21 cellular contexts compared by ENCODE assay signal in genomic region chr7:2814186-2814530, GRCh38. TPM values are rescaled to one million over a fixed set of nuclear protein-coding genes. Genes with fewer than 3 reads are reported as not detected.
A peak's percentile ranks its signal among the peaks of the same experiment; 100 is the strongest.
DNase-seq lines count a peak whose midpoint lies in the region; ATAC-seq and TF ChIP-seq lines count a peak whose summit lies in the region.
"Had no signal": no experiment of that assay in that cellular context is flagged by ENCODE, and none has a peak within 500 bp of the region (broad histone marks: within the 10 kb centered on the region; RNA-seq: fewer than 3 reads in every experiment).

No MANE protein-coding gene starts in this region.

- intact Hi-C loops in spleen (cut with DNase I; ENCODE audit: low total_unique reads) = no loop called here

- no peak overlapping the region for H3K4me3 ChIP-seq in GM23338
- H3K4me3 ChIP-seq in SK-N-MC = no peak overlapping the region
- H3K4me3 ChIP-seq in spleen = no peak overlapping the region
- H3K4me3 ChIP-seq: body of pancreas, coronary artery, suprapubic skin had no signal

- DNase-seq in GM23338 (ENCODE audit: low spot score) = no peak
- no peak for DNase-seq in SK-N-MC (ENCODE audit: low read depth, low spot score)
- DNase-seq in hepatic stellate cell (ENCODE audit: low spot score) = peak; percentile 77
- DNase-seq in spleen = no peak
- DNase-seq in NCI-H2196 (lab: John Stamatoyannopoulos, UW; ENCODE audit: unreplicated experiment) = no peak
- DNase-seq: activated B cell treated with CpG ODN at 0.5 μM for 24 hours; activated CD8-positive, alpha-beta T cell treated with anti-CD3 and anti-CD28 coated beads, Interleukin-2, amount 10 ng/mL, durations not matched to agents 7 days and 5 days; activated T-cell treated with anti-CD3 and anti-CD28 coated beads, Interleukin-2, amount 50 U/mL, for 24 hours; body of pancreas; Caco-2; foreskin keratinocyte; Karpas-422; NCI-H1092; NCI-H2081 treated with DMSO at 0.1 percent for 48 hours; NCI-H526 had no signal

- H3K27me3 ChIP-seq in GM23338 (ENCODE audit: insufficient read depth) = no peaks in the 10 kb centered on the region
- H3K27me3 ChIP-seq in spleen (replicated peaks in 1 of 7) = no peaks in the 10 kb centered on the region
- H3K27me3 ChIP-seq: body of pancreas, foreskin keratinocyte, suprapubic skin had no signal

- H3K79me2 ChIP-seq in GM23338 (replicated peaks; ENCODE audit: insufficient read depth) = peaks cover 100% of the 10 kb centered on the region

- no peaks in the 10 kb centered on the region for H3K9me3 Mint-ChIP-seq in GM23338
- H3K9me3 Mint-ChIP-seq: activated B cell treated with CpG ODN at 0.5 μM for 24 hours; activated naive CD4-positive, alpha-beta T cell treated with anti-CD3 and anti-CD28 coated beads, Interleukin-2, amount 50 U/mL, for 24 hours; activated T-cell treated with anti-CD3 and anti-CD28 coated beads, Interleukin-2, amount 50 U/mL, for 24 hours; T-helper 2 cell treated with Interferon-gamma antibody and Interleukin-4, amounts not matched to agents 5 μg/mL and 100 μg/mL, for 36 hours had no signal

- peaks cover 29% of the 10 kb centered on the region for H3K36me3 Mint-ChIP-seq in GM23338 (ENCODE audit: low read depth)

- peaks cover 3% of the 10 kb centered on the region; the same call in 1 of the 2 replicates for H4K20me1 ChIP-seq in GM23338 (replicated peaks; ENCODE audit: insufficient read depth)

- H3K27ac ChIP-seq in GM23338 (ENCODE audit: low read depth) = peak overlapping the region; percentile 97; the same call in 1 of the 2 replicates
- peak overlapping the region; percentile 28; the same call in 1 of the 2 replicates for H3K27ac ChIP-seq in SK-N-MC
- H3K27ac ChIP-seq in spleen = peak overlapping the region in 7 of 8 donors; percentile 27 to 67 (median 53)
- H3K27ac ChIP-seq: foreskin keratinocyte, suprapubic skin had no signal

- H3K27ac Mint-ChIP-seq in GM23338 = peak overlapping the region; percentile 86; the same call in 1 of the 2 replicates
- H3K27ac Mint-ChIP-seq: activated CD8-positive, alpha-beta T cell treated with anti-CD3 and anti-CD28 coated beads, Interleukin-2, amount 10 ng/mL, durations not matched to agents 7 days and 5 days; activated naive CD4-positive, alpha-beta T cell treated with anti-CD3 and anti-CD28 coated beads, Interleukin-2, amount 50 U/mL, for 24 hours; activated T-cell treated with anti-CD3 and anti-CD28 coated beads, Interleukin-2, amount 50 U/mL, for 24 hours; T-helper 2 cell treated with Interferon-gamma antibody and Interleukin-4, amounts not matched to agents 5 μg/mL and 100 μg/mL, for 36 hours had no signal

- TF ChIP-seq POLR2A in spleen (IDR thresholded peaks at IDR 0.05) = no peak

- no peak overlapping the region for H3K9ac ChIP-seq in SK-N-MC (ENCODE audit: insufficient read length)

- peaks cover 22% of the 10 kb centered on the region for H3K27me3 Mint-ChIP-seq in GM23338 (ENCODE audit: insufficient read depth, low read depth, poor library complexity)
- H3K27me3 Mint-ChIP-seq: activated B cell treated with CpG ODN at 0.5 μM for 24 hours; activated naive CD4-positive, alpha-beta T cell treated with anti-CD3 and anti-CD28 coated beads, Interleukin-2, amount 50 U/mL, for 24 hours; activated T-cell treated with anti-CD3 and anti-CD28 coated beads, Interleukin-2, amount 50 U/mL, for 24 hours had no signal

- no peak for TF ChIP-seq CTCF in GM23338 (conservative IDR thresholded peaks at IDR 0.05; ENCODE audit: low read depth in 2 of 2)
- TF ChIP-seq CTCF in spleen (IDR thresholded peaks at IDR 0.05 in 8 of 11, conservative IDR thresholded peaks at IDR 0.05 in 3 of 11) = no peak

- no peaks in the 10 kb centered on the region for H3K9me2 ChIP-seq in GM23338 (ENCODE audit: insufficient read depth)

- 71 to 86% (median 75%) methylated on average over 5 of the region's 5 CpGs for WGBS in spleen, 5 donors

- no peaks in the 10 kb centered on the region for H3K36me3 ChIP-seq in GM23338 (ENCODE audit: insufficient read depth)
- no peaks in the 10 kb centered on the region; the same call in 1 of the 2 replicates for H3K36me3 ChIP-seq in SK-N-MC (ENCODE audit: insufficient read depth, low read length)
- peaks cover 0 to 9% (median 0%) of the 10 kb centered on the region in 6 donors for H3K36me3 ChIP-seq in spleen
- H3K36me3 ChIP-seq: suprapubic skin had no signal

- H3K4me1 ChIP-seq in GM23338 (ENCODE audit: insufficient read depth) (peaks cover 78% of the 10 kb centered on the region), spleen (peaks cover 7 to 77% (median 23%) of the 10 kb centered on the region in 6 donors)

- peaks cover 80% of the 10 kb centered on the region for H3K4me1 Mint-ChIP-seq in GM23338

- peaks cover 5% of the 10 kb centered on the region; the same call in 1 of the 2 replicates for H3F3A ChIP-seq in GM23338 (replicated peaks; ENCODE audit: low read depth)

- H3K4me3 Mint-ChIP-seq in GM23338 = no peak overlapping the region; the same call in 2 of the 3 replicates
- H3K4me3 Mint-ChIP-seq: activated B cell treated with CpG ODN at 0.5 μM for 24 hours; activated CD8-positive, alpha-beta T cell treated with anti-CD3 and anti-CD28 coated beads, Interleukin-2, amount 10 ng/mL, durations not matched to agents 7 days and 5 days; activated naive CD4-positive, alpha-beta T cell treated with anti-CD3 and anti-CD28 coated beads, Interleukin-2, amount 50 U/mL, for 24 hours; activated T-cell treated with anti-CD3 and anti-CD28 coated beads, Interleukin-2, amount 50 U/mL, for 24 hours; T-helper 2 cell treated with Interferon-gamma antibody and Interleukin-4, amounts not matched to agents 5 μg/mL and 100 μg/mL, for 36 hours had no signal

- H3K4me2 ChIP-seq in GM23338 = no peak overlapping the region; the same call in 1 of the 2 replicates

- H3K9me3 ChIP-seq in SK-N-MC (ENCODE audit: low read depth, low read length) = no peaks in the 10 kb centered on the region
- H3K9me3 ChIP-seq in spleen = no peaks in the 10 kb centered on the region
- H3K9me3 ChIP-seq: body of pancreas, Caco-2, suprapubic skin had no signal

- no peak overlapping the region for H2AFZ ChIP-seq in GM23338

- ATAC-seq in GM23338 (no peak), HG03280 (IDR thresholded peaks at IDR 0.05; ENCODE audit: unreplicated experiment) (no peak), GM21367 (IDR thresholded peaks at IDR 0.05; ENCODE audit: unreplicated experiment) (no peak)
- ATAC-seq: activated CD8-positive, alpha-beta T cell treated with anti-CD3 and anti-CD28 coated beads, Interleukin-2, amount 10 ng/mL, durations not matched to agents 7 days and 5 days; body of pancreas; foreskin keratinocyte had no signal

TF ChIP-seq in GM23338, 12 proteins besides CTCF, POLR2A, EP300 and RAD21 (continues in another document):
- TF ChIP-seq POLR2AphosphoS5 (IDR thresholded peaks at IDR 0.05; ENCODE audit: low read depth) = no peak

RNA-seq across cellular contexts. Expression of gene GNA12, which starts 29.9 kb away (rescaled TPM):
- 87.7 and 99.8 TPM in 2 replicates for total RNA-seq in GM23338 (2014; rRNA removed; shearing (Covaris generic))
- 24.0 and 25.2 TPM in 2 replicates for polyA plus RNA-seq in GM23338 (2016; fragmentation: Nextera tagmentation; extraction: Ambion mirVana)
- 10 to 100 TPM; 31.7 to 64.2 (median 39.6) TPM for total RNA-seq in spleen
- 10 to 100 TPM; 12.3 to 25.2 (median 12.8) TPM for polyA plus RNA-seq in spleen

Comparison
In these comparisons a context has a peak if more than half of its experiments do, and no peak if none do; other contexts are left out.
1. H3K27ac ChIP-seq: peak in every context shown above with its lines; median percentile 97 in GM23338; 53 in spleen; 28 in SK-N-MC.